13 cellular contexts compared by ENCODE assay signal in the genomic region with DNA sequence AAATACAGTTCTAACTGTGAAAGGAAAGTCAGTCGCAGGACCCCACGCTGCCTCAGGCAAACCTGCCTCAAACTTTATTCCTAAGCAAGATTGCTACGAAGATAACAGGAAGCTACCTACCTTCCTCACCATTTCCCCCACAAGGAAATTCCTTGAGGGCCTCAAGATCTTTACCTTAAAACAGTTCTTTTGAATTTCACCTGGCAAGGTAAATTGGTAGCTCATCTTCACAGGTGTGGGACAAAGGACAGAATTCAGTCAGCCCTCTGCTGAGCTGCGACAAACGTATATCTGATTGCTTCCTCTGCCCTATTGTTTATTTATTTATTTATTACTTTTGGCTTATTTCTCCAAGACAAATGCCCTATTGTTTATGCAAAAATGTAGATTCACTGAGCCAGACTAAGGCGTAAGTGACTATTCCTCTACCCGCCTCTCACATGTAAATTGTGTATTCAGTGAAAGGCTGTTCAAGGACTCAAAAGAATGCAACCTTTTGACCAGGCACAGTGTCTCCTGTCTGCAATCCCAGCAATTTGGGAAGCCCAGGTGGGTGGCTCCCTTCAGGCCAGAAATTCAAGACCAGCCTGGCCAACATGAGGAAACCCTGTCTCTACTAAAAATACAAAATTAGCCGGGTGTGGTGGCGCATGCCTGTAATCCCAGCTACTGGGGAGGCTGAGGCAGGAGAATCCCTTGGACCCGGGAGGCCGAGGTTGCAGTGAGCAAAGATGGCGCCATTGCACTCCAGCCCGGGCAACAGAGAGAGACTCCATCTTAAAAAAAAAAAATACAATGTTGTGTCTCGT. TPM values are rescaled to one million over a fixed set of nuclear protein-coding genes. Genes with fewer than 3 reads are reported as not detected.
DNase-seq lines count a peak whose midpoint lies in the region; ATAC-seq and TF ChIP-seq lines count a peak whose summit lies in the region.
"Had no signal": no experiment of that assay in that cellular context is flagged by ENCODE, and none has a peak within 500 bp of the region (broad histone marks: within the 10 kb centered on the region; RNA-seq: fewer than 3 reads in every experiment).

No MANE protein-coding gene starts in this region.

- no peak overlapping the region for H4K5ac ChIP-seq in mesendoderm (ENCODE audit: low read length)

- no peak for TF ChIP-seq EP300 in gastroesophageal sphincter (IDR thresholded peaks at IDR 0.05)

- peak overlapping the region; percentile 65 for H2BK120ac ChIP-seq in mesendoderm (ENCODE audit: low read depth, low read length)

- no peaks in the 10 kb centered on the region for H3K27me3 Mint-ChIP-seq in WTC11 (ENCODE audit: low read depth)

- CTCF ChIA-PET in WTC11 (lab: Charles Lee), result interaction anchor here (0.7 to 1.2 kb wide), 4 partner anchors 27 to 730 kb away, joined by 3 to 5 read pairs (median 3); no protein-coding TSS in a partner anchor

- no peak overlapping the region for H2AK5ac ChIP-seq in mesendoderm (ENCODE audit: low read length)

- H3K4ac ChIP-seq in mesendoderm (ENCODE audit: low read depth, low read length), result peak overlapping the region; percentile 98

- H4K8ac ChIP-seq in mesendoderm (ENCODE audit: low read depth, low read length), result no peak overlapping the region

- H3K56ac ChIP-seq in mesendoderm (ENCODE audit: low read length), result peak overlapping the region; percentile 50

- POLR2A ChIA-PET in WTC11 (lab: Charles Lee), result interaction anchor here (1.1 kb wide), 1 partner anchor 9 kb away, joined by 7 read pairs; no protein-coding TSS in a partner anchor

- H3K36me3 ChIP-seq in mesendoderm (ENCODE audit: control insufficient read depth, insufficient read depth, low read length) (no peaks in the 10 kb centered on the region), uterus (no peaks in the 10 kb centered on the region), gastroesophageal sphincter (no peaks in the 10 kb centered on the region)

- TF ChIP-seq POLR2A in uterus (IDR thresholded peaks at IDR 0.05) (no peak), gastroesophageal sphincter (IDR thresholded peaks at IDR 0.05) (no peak)

- H3K27me3 ChIP-seq in mesendoderm (ENCODE audit: insufficient read depth, low read length, poor library complexity) (no peaks in the 10 kb centered on the region), uterus (no peaks in the 10 kb centered on the region), gastroesophageal sphincter (no peaks in the 10 kb centered on the region)

- H3K79me2 ChIP-seq in mesendoderm (ENCODE audit: control insufficient read depth, insufficient read depth, low read length), result no peaks in the 10 kb centered on the region

- ATAC-seq in GM18498 (IDR thresholded peaks at IDR 0.05; ENCODE audit: unreplicated experiment), result peak; percentile 95
- ATAC-seq in HG02798 (IDR thresholded peaks at IDR 0.05; ENCODE audit: poor library complexity, unreplicated experiment), result peak; percentile 99
- ATAC-seq in WTC11, result peak; percentile 84
- ATAC-seq in gastroesophageal sphincter, result no peak
- no peak for ATAC-seq in GM18861 (IDR thresholded peaks at IDR 0.05; ENCODE audit: unreplicated experiment)

- H3K9me3 ChIP-seq in uterus (no peaks in the 10 kb centered on the region), gastroesophageal sphincter (no peaks in the 10 kb centered on the region)

- H3K9ac ChIP-seq in mesendoderm (ENCODE audit: low read length), result no peak overlapping the region

- H3K23ac ChIP-seq in mesendoderm (ENCODE audit: low read length), result no peak overlapping the region

- H3K4me1 ChIP-seq in mesendoderm (ENCODE audit: control insufficient read depth, low read depth, low read length) (peaks cover 1% of the 10 kb centered on the region), uterus (no peaks in the 10 kb centered on the region), gastroesophageal sphincter (no peaks in the 10 kb centered on the region)

- H3K9me3 Mint-ChIP-seq in WTC11, result peaks cover 3% of the 10 kb centered on the region; the same call in 1 of the 2 replicates
- H3K9me3 Mint-ChIP-seq: T-cell had no signal

- in situ Hi-C loops in GM13977 (cut with MboI; ENCODE audit: low pct_unique_long_range_greater_than_20kb, low sequenced_read_pairs, unreplicated experiment), result no loop called here

- no CpG with 5 or more reads among the region's 14 CpGs for WGBS in mesendoderm (ENCODE audit: extremely low coverage, insufficient coverage, low lambda C conversion rate)
- 83 to 87% methylated on average over 10 to 14 of the region's 14 CpGs for WGBS in gastroesophageal sphincter (ENCODE audit: low coverage in 1 of 2), 2 donors

- no peaks in the 10 kb centered on the region for H3K36me3 Mint-ChIP-seq in WTC11
- H3K36me3 Mint-ChIP-seq: brain, T-cell had no signal

- intact Hi-C loops in uterus (cut with DNase I; ENCODE audit: low total_unique reads), result no loop called here

- peak overlapping the region; percentile 97 for H3K18ac ChIP-seq in mesendoderm (ENCODE audit: low read length)

- H3K27ac ChIP-seq in mesendoderm (ENCODE audit: low read depth, low read length) (peak overlapping the region; percentile 80), uterus (no peak overlapping the region), gastroesophageal sphincter (no peak overlapping the region)

- H2BK5ac ChIP-seq in mesendoderm (ENCODE audit: low read length), result peak overlapping the region; percentile 12

- no peak overlapping the region for H3K4me3 ChIP-seq in mesendoderm (ENCODE audit: low read length)
- no peak overlapping the region for H3K4me3 ChIP-seq in uterus
- no peak overlapping the region for H3K4me3 ChIP-seq in gastroesophageal sphincter

- no peak overlapping the region for H3K4me2 ChIP-seq in mesendoderm (ENCODE audit: low read length)

- peak overlapping the region; percentile 99 for H3K27ac Mint-ChIP-seq in WTC11
- H3K27ac Mint-ChIP-seq: brain, T-cell had no signal

- peaks cover 65% of the 10 kb centered on the region for H3K4me1 Mint-ChIP-seq in WTC11

- TF ChIP-seq CTCF in WTC11 (IDR thresholded peaks at IDR 0.05), result no peak
- no peak for TF ChIP-seq CTCF in uterus (IDR thresholded peaks at IDR 0.05)
- TF ChIP-seq CTCF in gastroesophageal sphincter (IDR thresholded peaks at IDR 0.05), result no peak
- TF ChIP-seq CTCF in GM13977 (IDR thresholded peaks at IDR 0.05; ENCODE audit: extremely low read depth, insufficient read depth, missing control alignments), result no peak

- peak; percentile 62 for DNase-seq in WTC11 (ENCODE audit: low spot score)
- DNase-seq in mesendoderm, result peak; percentile 97
- DNase-seq in uterus, result no peak
- DNase-seq in GM13977 (ENCODE audit: low spot score), result no peak
- DNase-seq: midbrain, NCI-H524 treated with DMSO at 0.1 percent for 48 hours, T-cell had no signal

- H3K79me1 ChIP-seq in mesendoderm (ENCODE audit: low read length), result no peaks in the 10 kb centered on the region

- no peak overlapping the region for H2BK15ac ChIP-seq in mesendoderm (replicated peaks; ENCODE audit: low read depth)

- H3K4me3 Mint-ChIP-seq in WTC11, result no peak overlapping the region
- H3K4me3 Mint-ChIP-seq: brain, T-cell had no signal

TF ChIP-seq in WTC11, 78 proteins besides CTCF, POLR2A, EP300 and RAD21 (continues in another document):
- TF ChIP-seq EMX1 (CRISPR knock-in tag; IDR thresholded peaks at IDR 0.05) (no peak), CREB1 (CRISPR knock-in tag; IDR thresholded peaks at IDR 0.05) (no peak), TCF7 (CRISPR knock-in tag; IDR thresholded peaks at IDR 0.05; ENCODE audit: low read depth) (no peak), ZNF423 (CRISPR knock-in tag; IDR thresholded peaks at IDR 0.05) (peak; percentile 28), SMAD4 (CRISPR knock-in tag; IDR thresholded peaks at IDR 0.05) (no peak), ATF1 (CRISPR knock-in tag; IDR thresholded peaks at IDR 0.05) (no peak)
- TF ChIP-seq, protein P1, sequence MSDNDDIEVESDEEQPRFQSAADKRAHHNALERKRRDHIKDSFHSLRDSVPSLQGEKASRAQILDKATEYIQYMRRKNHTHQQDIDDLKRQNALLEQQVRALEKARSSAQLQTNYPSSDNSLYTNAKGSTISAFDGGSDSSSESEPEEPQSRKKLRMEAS (CRISPR knock-in tag; IDR thresholded peaks at IDR 0.05), result 0 out of 2 replicates have a peak, but pooled peaks have one; percentile 8
- TF ChIP-seq, protein P2, sequence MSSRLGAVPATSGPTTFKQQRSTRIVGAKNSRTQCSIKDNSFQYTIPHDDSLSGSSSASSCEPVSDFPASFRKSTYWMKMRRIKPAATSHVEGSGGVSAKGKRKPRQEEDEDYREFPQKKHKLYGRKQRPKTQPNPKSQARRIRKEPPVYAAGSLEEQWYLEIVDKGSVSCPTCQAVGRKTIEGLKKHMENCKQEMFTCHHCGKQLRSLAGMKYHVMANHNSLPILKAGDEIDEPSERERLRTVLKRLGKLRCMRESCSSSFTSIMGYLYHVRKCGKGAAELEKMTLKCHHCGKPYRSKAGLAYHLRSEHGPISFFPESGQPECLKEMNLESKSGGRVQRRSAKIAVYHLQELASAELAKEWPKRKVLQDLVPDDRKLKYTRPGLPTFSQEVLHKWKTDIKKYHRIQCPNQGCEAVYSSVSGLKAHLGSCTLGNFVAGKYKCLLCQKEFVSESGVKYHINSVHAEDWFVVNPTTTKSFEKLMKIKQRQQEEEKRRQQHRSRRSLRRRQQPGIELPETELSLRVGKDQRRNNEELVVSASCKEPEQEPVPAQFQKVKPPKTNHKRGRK (CRISPR knock-in tag; IDR thresholded peaks at IDR 0.05; ENCODE audit: borderline replicate concordance), result no peak
- TF ChIP-seq, protein P3, sequence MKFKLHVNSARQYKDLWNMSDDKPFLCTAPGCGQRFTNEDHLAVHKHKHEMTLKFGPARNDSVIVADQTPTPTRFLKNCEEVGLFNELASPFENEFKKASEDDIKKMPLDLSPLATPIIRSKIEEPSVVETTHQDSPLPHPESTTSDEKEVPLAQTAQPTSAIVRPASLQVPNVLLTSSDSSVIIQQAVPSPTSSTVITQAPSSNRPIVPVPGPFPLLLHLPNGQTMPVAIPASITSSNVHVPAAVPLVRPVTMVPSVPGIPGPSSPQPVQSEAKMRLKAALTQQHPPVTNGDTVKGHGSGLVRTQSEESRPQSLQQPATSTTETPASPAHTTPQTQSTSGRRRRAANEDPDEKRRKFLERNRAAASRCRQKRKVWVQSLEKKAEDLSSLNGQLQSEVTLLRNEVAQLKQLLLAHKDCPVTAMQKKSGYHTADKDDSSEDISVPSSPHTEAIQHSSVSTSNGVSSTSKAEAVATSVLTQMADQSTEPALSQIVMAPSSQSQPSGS (CRISPR knock-in tag; IDR thresholded peaks at IDR 0.05; ENCODE audit: borderline replicate concordance, low read depth), result no peak

RNA-seq across cellular contexts. Expression of a gene that starts 17.3 kb away (rescaled TPM):
- 21.2 to 25.2 TPM (median 23.0 TPM) in 3 replicates for total RNA-seq in WTC11 (2021)
- polyA plus RNA-seq in mesendoderm (2013, experiment 1 of 2), result 9.7 TPM
- 9.7 TPM for polyA plus RNA-seq in mesendoderm (2013, experiment 2 of 2)
- total RNA-seq in uterus, result 10 to 100 TPM in 3 of 4 donors, 1 to 10 TPM in 1; 6.2 to 82.5 (median 26.4) TPM
- 10 to 100 TPM; 12.9 to 15.3 (median 15.1) TPM for total RNA-seq in gastroesophageal sphincter

RNA-seq across cellular contexts. Expression of a gene that starts 31.6 kb away (rescaled TPM):
- total RNA-seq in WTC11 (2021) (14.7 to 26.6 TPM (median 26.1 TPM) in 3 replicates), uterus (not detected), gastroesophageal sphincter (not detected)
- 14.7 TPM for polyA plus RNA-seq in mesendoderm (2013, experiment 1 of 2)
- polyA plus RNA-seq in mesendoderm (2013, experiment 2 of 2), result 14.6 TPM
- total RNA-seq: LHCN-M2 had no signal

Comparison
In these comparisons a context has a peak if more than half of its experiments do, and no peak if none do; other contexts are left out.
1. ATAC-seq: peak in GM18498 (single experiment), HG02798 (single experiment) and WTC11 (single experiment); none in gastroesophageal sphincter (single experiment) and GM18861 (single experiment).
2. DNase-seq: peak in WTC11 (single experiment) and mesendoderm (single experiment); none in uterus (0 of 2) and GM13977 (single experiment).
3. RNA of a gene that starts 31.6 kb away (total RNA-seq): 14.7 to 26.6 TPM in WTC11; not detected in uterus and not detected in gastroesophageal sphincter; every median in the first group is over 10 times any median in the second.